1 cellular context compared by ENCODE assay signal in the genomic region with DNA sequence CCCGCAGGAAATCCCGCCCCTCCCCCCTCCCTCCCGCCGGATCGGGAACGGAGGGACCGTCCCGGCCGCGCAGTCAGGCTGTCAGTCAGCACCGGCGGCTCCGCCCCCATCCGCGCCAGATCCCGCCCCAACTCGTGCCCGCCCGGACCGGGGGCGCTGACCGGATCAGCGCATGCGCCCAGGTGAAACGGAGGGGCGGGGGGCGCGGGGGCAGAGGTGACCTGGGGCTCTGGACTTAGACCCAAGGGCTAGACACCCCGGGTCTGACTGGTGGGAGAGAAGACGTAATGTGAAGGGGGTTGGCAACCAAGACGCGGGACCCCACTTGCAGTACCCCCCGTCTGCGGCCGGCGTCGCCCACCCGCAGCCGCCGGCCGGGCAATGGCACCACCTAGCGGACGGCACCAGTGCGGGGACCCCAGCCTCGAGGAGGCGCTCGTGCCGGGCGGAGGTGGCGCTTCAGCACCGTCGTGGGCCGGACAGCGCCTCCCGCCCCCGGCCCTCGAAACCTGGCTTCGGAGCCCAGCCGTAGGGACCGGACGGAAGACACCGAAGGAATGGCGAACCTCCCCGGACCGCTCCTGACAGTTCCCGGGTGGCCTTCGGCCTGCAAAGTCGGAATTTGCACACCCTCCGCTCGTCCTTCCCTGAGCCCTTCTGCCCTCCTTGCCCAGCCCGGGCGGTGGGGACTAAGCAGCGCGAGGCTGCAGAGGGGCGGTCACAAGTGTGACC.
TF ChIP-seq lines count a peak whose summit lies in the region.

A gene with protein sequence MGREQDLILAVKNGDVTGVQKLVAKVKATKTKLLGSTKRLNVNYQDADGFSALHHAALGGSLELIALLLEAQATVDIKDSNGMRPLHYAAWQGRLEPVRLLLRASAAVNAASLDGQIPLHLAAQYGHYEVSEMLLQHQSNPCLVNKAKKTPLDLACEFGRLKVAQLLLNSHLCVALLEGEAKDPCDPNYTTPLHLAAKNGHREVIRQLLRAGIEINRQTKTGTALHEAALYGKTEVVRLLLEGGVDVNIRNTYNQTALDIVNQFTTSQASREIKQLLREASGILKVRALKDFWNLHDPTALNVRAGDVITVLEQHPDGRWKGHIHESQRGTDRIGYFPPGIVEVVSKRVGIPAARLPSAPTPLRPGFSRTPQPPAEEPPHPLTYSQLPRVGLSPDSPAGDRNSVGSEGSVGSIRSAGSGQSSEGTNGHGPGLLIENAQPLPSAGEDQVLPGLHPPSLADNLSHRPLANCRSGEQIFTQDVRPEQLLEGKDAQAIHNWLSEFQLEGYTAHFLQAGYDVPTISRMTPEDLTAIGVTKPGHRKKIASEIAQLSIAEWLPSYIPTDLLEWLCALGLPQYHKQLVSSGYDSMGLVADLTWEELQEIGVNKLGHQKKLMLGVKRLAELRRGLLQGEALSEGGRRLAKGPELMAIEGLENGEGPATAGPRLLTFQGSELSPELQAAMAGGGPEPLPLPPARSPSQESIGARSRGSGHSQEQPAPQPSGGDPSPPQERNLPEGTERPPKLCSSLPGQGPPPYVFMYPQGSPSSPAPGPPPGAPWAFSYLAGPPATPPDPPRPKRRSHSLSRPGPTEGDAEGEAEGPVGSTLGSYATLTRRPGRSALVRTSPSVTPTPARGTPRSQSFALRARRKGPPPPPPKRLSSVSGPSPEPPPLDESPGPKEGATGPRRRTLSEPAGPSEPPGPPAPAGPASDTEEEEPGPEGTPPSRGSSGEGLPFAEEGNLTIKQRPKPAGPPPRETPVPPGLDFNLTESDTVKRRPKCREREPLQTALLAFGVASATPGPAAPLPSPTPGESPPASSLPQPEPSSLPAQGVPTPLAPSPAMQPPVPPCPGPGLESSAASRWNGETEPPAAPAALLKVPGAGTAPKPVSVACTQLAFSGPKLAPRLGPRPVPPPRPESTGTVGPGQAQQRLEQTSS (N-terminal part only) (minus strand): TSS at position 15 of the 732 bp plus-strand sequence. CDS start 1,733 bp downstream, outside the sequence.

TF ChIP-seq in HepG2, 621 proteins besides CTCF, POLR2A, EP300 and RAD21 (continued from another document and continues in another):
- TF ChIP-seq, protein P1, sequence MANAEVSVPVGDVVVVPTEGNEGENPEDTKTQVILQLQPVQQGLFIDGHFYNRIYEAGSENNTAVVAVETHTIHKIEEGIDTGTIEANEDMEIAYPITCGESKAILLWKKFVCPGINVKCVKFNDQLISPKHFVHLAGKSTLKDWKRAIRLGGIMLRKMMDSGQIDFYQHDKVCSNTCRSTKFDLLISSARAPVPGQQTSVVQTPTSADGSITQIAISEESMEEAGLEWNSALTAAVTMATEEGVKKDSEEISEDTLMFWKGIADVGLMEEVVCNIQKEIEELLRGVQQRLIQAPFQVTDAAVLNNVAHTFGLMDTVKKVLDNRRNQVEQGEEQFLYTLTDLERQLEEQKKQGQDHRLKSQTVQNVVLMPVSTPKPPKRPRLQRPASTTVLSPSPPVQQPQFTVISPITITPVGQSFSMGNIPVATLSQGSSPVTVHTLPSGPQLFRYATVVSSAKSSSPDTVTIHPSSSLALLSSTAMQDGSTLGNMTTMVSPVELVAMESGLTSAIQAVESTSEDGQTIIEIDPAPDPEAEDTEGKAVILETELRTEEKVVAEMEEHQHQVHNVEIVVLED (CRISPR knock-in tag; IDR thresholded peaks at IDR 0.05; ENCODE audit: borderline replicate concordance), result peak; percentile 83
- peak; percentile 76; the same call in 1 of the 2 replicates for TF ChIP-seq ZBTB1 (CRISPR knock-in tag; IDR thresholded peaks at IDR 0.05; ENCODE audit: borderline replicate concordance)
- TF ChIP-seq MAFK (conservative IDR thresholded peaks at IDR 0.05 in 1 of 2, IDR thresholded peaks at IDR 0.05 in 1 of 2; ENCODE audit: low read length in 2 of 2), result no peak
- TF ChIP-seq NFYC (CRISPR knock-in tag; IDR thresholded peaks at IDR 0.05), result peak; percentile 65
- TF ChIP-seq, protein P2, sequence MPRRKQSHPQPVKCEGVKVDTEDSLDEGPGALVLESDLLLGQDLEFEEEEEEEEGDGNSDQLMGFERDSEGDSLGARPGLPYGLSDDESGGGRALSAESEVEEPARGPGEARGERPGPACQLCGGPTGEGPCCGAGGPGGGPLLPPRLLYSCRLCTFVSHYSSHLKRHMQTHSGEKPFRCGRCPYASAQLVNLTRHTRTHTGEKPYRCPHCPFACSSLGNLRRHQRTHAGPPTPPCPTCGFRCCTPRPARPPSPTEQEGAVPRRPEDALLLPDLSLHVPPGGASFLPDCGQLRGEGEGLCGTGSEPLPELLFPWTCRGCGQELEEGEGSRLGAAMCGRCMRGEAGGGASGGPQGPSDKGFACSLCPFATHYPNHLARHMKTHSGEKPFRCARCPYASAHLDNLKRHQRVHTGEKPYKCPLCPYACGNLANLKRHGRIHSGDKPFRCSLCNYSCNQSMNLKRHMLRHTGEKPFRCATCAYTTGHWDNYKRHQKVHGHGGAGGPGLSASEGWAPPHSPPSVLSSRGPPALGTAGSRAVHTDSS (CRISPR knock-in tag; conservative IDR thresholded peaks at IDR 0.05), result 0 out of 2 replicates have a peak, but pooled peaks have one; percentile 54
- TF ChIP-seq THAP11 (CRISPR knock-in tag; IDR thresholded peaks at IDR 0.05), result peak; percentile 28
- TF ChIP-seq ZNF468 (CRISPR knock-in tag; IDR thresholded peaks at IDR 0.05), result peak; percentile 95
- no peak for TF ChIP-seq KLF13 (CRISPR knock-in tag; IDR thresholded peaks at IDR 0.05)
- TF ChIP-seq ZNF776 (CRISPR knock-in tag; IDR thresholded peaks at IDR 0.05), result peak; percentile 99; the same call in 1 of the 2 replicates
- TF ChIP-seq, protein P3, sequence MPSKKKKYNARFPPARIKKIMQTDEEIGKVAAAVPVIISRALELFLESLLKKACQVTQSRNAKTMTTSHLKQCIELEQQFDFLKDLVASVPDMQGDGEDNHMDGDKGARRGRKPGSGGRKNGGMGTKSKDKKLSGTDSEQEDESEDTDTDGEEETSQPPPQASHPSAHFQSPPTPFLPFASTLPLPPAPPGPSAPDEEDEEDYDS (CRISPR knock-in tag; IDR thresholded peaks at IDR 0.05), result no peak; the same call in 1 of the 2 replicates
- 0 out of 2 replicates have a peak, but pooled peaks have one; percentile 47 for TF ChIP-seq ZFP1 (CRISPR knock-in tag; IDR thresholded peaks at IDR 0.05)
- peak; percentile 89 for TF ChIP-seq ZSCAN25 (CRISPR knock-in tag; IDR thresholded peaks at IDR 0.05)
- TF ChIP-seq ZNF709 (CRISPR knock-in tag; IDR thresholded peaks at IDR 0.05), result peak; percentile 99
- TF ChIP-seq ETV5 (CRISPR knock-in tag; IDR thresholded peaks at IDR 0.05; ENCODE audit: borderline replicate concordance), result peak; percentile 66
- no peak for TF ChIP-seq ATF1 (CRISPR knock-in tag; IDR thresholded peaks at IDR 0.05)
- TF ChIP-seq ZNF329 (CRISPR knock-in tag; IDR thresholded peaks at IDR 0.05; ENCODE audit: low read depth), result peak; percentile 64
- TF ChIP-seq, protein P4, sequence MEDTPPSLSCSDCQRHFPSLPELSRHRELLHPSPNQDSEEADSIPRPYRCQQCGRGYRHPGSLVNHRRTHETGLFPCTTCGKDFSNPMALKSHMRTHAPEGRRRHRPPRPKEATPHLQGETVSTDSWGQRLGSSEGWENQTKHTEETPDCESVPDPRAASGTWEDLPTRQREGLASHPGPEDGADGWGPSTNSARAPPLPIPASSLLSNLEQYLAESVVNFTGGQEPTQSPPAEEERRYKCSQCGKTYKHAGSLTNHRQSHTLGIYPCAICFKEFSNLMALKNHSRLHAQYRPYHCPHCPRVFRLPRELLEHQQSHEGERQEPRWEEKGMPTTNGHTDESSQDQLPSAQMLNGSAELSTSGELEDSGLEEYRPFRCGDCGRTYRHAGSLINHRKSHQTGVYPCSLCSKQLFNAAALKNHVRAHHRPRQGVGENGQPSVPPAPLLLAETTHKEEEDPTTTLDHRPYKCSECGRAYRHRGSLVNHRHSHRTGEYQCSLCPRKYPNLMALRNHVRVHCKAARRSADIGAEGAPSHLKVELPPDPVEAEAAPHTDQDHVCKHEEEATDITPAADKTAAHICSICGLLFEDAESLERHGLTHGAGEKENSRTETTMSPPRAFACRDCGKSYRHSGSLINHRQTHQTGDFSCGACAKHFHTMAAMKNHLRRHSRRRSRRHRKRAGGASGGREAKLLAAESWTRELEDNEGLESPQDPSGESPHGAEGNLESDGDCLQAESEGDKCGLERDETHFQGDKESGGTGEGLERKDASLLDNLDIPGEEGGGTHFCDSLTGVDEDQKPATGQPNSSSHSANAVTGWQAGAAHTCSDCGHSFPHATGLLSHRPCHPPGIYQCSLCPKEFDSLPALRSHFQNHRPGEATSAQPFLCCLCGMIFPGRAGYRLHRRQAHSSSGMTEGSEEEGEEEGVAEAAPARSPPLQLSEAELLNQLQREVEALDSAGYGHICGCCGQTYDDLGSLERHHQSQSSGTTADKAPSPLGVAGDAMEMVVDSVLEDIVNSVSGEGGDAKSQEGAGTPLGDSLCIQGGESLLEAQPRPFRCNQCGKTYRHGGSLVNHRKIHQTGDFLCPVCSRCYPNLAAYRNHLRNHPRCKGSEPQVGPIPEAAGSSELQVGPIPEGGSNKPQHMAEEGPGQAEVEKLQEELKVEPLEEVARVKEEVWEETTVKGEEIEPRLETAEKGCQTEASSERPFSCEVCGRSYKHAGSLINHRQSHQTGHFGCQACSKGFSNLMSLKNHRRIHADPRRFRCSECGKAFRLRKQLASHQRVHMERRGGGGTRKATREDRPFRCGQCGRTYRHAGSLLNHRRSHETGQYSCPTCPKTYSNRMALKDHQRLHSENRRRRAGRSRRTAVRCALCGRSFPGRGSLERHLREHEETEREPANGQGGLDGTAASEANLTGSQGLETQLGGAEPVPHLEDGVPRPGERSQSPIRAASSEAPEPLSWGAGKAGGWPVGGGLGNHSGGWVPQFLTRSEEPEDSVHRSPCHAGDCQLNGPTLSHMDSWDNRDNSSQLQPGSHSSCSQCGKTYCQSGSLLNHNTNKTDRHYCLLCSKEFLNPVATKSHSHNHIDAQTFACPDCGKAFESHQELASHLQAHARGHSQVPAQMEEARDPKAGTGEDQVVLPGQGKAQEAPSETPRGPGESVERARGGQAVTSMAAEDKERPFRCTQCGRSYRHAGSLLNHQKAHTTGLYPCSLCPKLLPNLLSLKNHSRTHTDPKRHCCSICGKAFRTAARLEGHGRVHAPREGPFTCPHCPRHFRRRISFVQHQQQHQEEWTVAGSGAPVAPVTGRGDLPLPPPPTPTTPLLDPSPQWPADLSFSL (CRISPR knock-in tag; IDR thresholded peaks at IDR 0.05), result peak; percentile 15; the same call in 1 of the 2 replicates
- peak; percentile 92 for TF ChIP-seq ZNF792 (CRISPR knock-in tag; IDR thresholded peaks at IDR 0.05)
- TF ChIP-seq NFE2L2 (IDR thresholded peaks at IDR 0.05; ENCODE audit: low read length), result no peak
- TF ChIP-seq MXD4 (CRISPR knock-in tag; IDR thresholded peaks at IDR 0.05), result peak; percentile 92
- peak; percentile 87 for TF ChIP-seq ZNF232 (CRISPR knock-in tag; IDR thresholded peaks at IDR 0.05; ENCODE audit: borderline replicate concordance)
- TF ChIP-seq SAP130 (CRISPR knock-in tag; IDR thresholded peaks at IDR 0.05; ENCODE audit: low read depth), result peak; percentile 91
- no peak for TF ChIP-seq ZNF10 (CRISPR knock-in tag; IDR thresholded peaks at IDR 0.05; ENCODE audit: borderline replicate concordance, low read depth)
- TF ChIP-seq, protein P5, sequence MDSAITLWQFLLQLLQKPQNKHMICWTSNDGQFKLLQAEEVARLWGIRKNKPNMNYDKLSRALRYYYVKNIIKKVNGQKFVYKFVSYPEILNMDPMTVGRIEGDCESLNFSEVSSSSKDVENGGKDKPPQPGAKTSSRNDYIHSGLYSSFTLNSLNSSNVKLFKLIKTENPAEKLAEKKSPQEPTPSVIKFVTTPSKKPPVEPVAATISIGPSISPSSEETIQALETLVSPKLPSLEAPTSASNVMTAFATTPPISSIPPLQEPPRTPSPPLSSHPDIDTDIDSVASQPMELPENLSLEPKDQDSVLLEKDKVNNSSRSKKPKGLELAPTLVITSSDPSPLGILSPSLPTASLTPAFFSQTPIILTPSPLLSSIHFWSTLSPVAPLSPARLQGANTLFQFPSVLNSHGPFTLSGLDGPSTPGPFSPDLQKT (CRISPR knock-in tag; IDR thresholded peaks at IDR 0.05; ENCODE audit: borderline replicate concordance), result no peak; the same call in 1 of the 2 replicates
- peak; percentile 50 for TF ChIP-seq TMF1 (CRISPR knock-in tag; IDR thresholded peaks at IDR 0.05; ENCODE audit: low read depth)
- TF ChIP-seq, protein P6, sequence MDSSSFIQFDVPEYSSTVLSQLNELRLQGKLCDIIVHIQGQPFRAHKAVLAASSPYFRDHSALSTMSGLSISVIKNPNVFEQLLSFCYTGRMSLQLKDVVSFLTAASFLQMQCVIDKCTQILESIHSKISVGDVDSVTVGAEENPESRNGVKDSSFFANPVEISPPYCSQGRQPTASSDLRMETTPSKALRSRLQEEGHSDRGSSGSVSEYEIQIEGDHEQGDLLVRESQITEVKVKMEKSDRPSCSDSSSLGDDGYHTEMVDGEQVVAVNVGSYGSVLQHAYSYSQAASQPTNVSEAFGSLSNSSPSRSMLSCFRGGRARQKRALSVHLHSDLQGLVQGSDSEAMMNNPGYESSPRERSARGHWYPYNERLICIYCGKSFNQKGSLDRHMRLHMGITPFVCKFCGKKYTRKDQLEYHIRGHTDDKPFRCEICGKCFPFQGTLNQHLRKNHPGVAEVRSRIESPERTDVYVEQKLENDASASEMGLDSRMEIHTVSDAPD (CRISPR knock-in tag; IDR thresholded peaks at IDR 0.05), result 0 out of 2 replicates have a peak, but pooled peaks have one; percentile 49
- no peak for TF ChIP-seq CEBPB (IDR thresholded peaks at IDR 0.05; ENCODE audit: borderline replicate concordance, low read depth, low read length)
- TF ChIP-seq NBN (conservative IDR thresholded peaks at IDR 0.05), result no peak
- peak; percentile 63 for TF ChIP-seq ZNF24 (IDR thresholded peaks at IDR 0.05)
- TF ChIP-seq NCOR1 (IDR thresholded peaks at IDR 0.05; ENCODE audit: borderline replicate concordance, low read length), result peak; percentile 65
- TF ChIP-seq, protein P7, sequence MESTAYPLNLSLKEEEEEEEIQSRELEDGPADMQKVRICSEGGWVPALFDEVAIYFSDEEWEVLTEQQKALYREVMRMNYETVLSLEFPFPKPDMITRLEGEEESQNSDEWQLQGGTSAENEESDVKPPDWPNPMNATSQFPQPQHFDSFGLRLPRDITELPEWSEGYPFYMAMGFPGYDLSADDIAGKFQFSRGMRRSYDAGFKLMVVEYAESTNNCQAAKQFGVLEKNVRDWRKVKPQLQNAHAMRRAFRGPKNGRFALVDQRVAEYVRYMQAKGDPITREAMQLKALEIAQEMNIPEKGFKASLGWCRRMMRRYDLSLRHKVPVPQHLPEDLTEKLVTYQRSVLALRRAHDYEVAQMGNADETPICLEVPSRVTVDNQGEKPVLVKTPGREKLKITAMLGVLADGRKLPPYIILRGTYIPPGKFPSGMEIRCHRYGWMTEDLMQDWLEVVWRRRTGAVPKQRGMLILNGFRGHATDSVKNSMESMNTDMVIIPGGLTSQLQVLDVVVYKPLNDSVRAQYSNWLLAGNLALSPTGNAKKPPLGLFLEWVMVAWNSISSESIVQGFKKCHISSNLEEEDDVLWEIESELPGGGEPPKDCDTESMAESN (CRISPR knock-in tag; conservative IDR thresholded peaks at IDR 0.05), result peak; percentile 96
- TF ChIP-seq, protein P8, sequence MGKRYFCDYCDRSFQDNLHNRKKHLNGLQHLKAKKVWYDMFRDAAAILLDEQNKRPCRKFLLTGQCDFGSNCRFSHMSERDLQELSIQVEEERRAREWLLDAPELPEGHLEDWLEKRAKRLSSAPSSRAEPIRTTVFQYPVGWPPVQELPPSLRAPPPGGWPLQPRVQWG (CRISPR knock-in tag; IDR thresholded peaks at IDR 0.05; ENCODE audit: borderline replicate concordance, low read depth), result no peak
- TF ChIP-seq MAFF (IDR thresholded peaks at IDR 0.05; ENCODE audit: low read depth, low read length), result no peak
- peak; percentile 76 for TF ChIP-seq MTA1 (CRISPR knock-in tag; IDR thresholded peaks at IDR 0.05; ENCODE audit: borderline replicate concordance)
